1 cellular context compared by ENCODE assay signal in the genomic region with DNA sequence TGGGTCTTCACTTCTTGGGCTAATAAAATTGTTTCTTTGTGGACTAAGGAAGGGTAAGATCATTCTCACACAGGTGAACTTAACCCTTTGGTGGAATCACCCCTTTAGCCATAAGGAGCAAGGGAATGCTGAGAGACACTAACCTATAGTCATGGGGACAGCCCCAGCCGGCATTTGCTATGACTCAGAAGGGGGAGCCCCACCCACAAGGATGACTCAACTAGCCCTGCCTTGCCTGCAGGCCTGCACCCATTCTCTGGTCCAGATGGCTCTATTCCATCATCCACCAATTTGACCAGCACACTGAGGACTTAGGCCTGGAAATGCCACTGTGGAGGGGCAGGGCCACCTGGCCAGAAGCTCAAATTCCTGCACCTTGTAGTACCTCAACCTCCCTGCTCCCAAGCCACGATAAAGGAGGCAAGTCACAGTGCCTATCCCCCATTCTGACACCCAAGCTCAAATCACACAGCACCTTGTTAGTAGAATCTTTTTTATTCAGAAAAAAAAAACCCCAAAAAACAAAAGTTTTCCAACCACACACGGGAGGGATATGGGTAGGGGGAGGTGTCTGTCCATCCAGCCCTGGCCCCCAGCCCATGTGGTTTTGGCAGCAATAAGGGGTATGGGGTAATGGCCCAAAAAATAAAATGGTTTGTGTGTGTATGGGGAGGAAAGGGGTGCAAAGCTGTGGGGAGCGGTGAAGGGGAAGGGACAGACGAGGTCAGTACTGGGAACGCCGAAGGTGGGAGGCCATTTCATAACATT.
TF ChIP-seq lines count a peak whose summit lies in the region.

No MANE protein-coding gene starts in this region.

TF ChIP-seq in K562, 482 proteins besides CTCF, POLR2A, EP300 and RAD21 (continued from another document and continues in another):
- TF ChIP-seq DNMT1 (IDR thresholded peaks at IDR 0.05) = no peak
- no peak for TF ChIP-seq RFX5 (IDR thresholded peaks at IDR 0.05; ENCODE audit: low read depth, low read length)
- TF ChIP-seq ILK (tag; IDR thresholded peaks at IDR 0.05; ENCODE audit: borderline replicate concordance, low read depth) = no peak
- TF ChIP-seq ZBTB1 (CRISPR knock-in tag; IDR thresholded peaks at IDR 0.05; ENCODE audit: borderline replicate concordance, low read depth) = no peak
- no peak for TF ChIP-seq GABPB1 (CRISPR knock-in tag; IDR thresholded peaks at IDR 0.05)
- TF ChIP-seq CHAMP1 (IDR thresholded peaks at IDR 0.05) = no peak
- TF ChIP-seq CTCFL (IDR thresholded peaks at IDR 0.05; ENCODE audit: borderline replicate concordance, insufficient read depth, low read depth, low read length, poor library complexity, severe bottlenecking) = no peak
- TF ChIP-seq SMARCB1 (IDR thresholded peaks at IDR 0.05; ENCODE audit: insufficient read length, low read depth) = no peak
- no peak for TF ChIP-seq THRA (IDR thresholded peaks at IDR 0.05)
- peak; percentile 10; the same call in 1 of the 2 replicates for TF ChIP-seq CEBPG (CRISPR knock-in tag; IDR thresholded peaks at IDR 0.05)
- TF ChIP-seq CEBPG (tag; conservative IDR thresholded peaks at IDR 0.05 in 1 of 2, IDR thresholded peaks at IDR 0.05 in 1 of 2) = no peak
- no peak for TF ChIP-seq NFE2L1 (tag; IDR thresholded peaks at IDR 0.05; ENCODE audit: borderline replicate concordance, low read depth)
- no peak for TF ChIP-seq RBM39 (optimal IDR thresholded peaks at IDR 0.05; ENCODE audit: low read depth, low read length)
- TF ChIP-seq MAZ (CRISPR knock-in tag; conservative IDR thresholded peaks at IDR 0.05 in 1 of 2, IDR thresholded peaks at IDR 0.05 in 1 of 2) = no peak; a peak in 1 of 4 replicates
- 0 out of 4 replicates have a peak, but pooled peaks of 1 of the 2 experiments have one; percentile 19 for TF ChIP-seq MLLT1 (IDR thresholded peaks at IDR 0.05)
- TF ChIP-seq, protein P1, sequence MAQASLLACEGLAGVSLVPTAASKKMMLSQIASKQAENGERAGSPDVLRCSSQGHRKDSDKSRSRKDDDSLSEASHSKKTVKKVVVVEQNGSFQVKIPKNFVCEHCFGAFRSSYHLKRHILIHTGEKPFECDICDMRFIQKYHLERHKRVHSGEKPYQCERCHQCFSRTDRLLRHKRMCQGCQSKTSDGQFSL (CRISPR knock-in tag; IDR thresholded peaks at IDR 0.05) = no peak
- TF ChIP-seq, protein P1 (tag; IDR thresholded peaks at IDR 0.05) = no peak
- TF ChIP-seq MAFG (tag; conservative IDR thresholded peaks at IDR 0.05) = no peak
- TF ChIP-seq NFIX (CRISPR knock-in tag; IDR thresholded peaks at IDR 0.05; ENCODE audit: low read depth) = no peak
- TF ChIP-seq ZNF707 (CRISPR knock-in tag; conservative IDR thresholded peaks at IDR 0.05) = no peak
- TF ChIP-seq MTA3 (IDR thresholded peaks at IDR 0.05; ENCODE audit: borderline replicate concordance) = no peak
- TF ChIP-seq RERE (CRISPR knock-in tag; IDR thresholded peaks at IDR 0.05; ENCODE audit: borderline replicate concordance) = no peak
- no peak for TF ChIP-seq MCM5 (IDR thresholded peaks at IDR 0.05; ENCODE audit: low read depth)
- TF ChIP-seq TSC22D4 (tag; IDR thresholded peaks at IDR 0.05) = no peak
- TF ChIP-seq ZNF121 (CRISPR knock-in tag; conservative IDR thresholded peaks at IDR 0.05) = no peak
- TF ChIP-seq ZNF140 (CRISPR knock-in tag; IDR thresholded peaks at IDR 0.05) = no peak
- no peak for TF ChIP-seq CHD1 (IDR thresholded peaks at IDR 0.05; ENCODE audit: low read length)
- TF ChIP-seq ZBTB43 (CRISPR knock-in tag; IDR thresholded peaks at IDR 0.05) = no peak
- no peak for TF ChIP-seq ZNF311 (CRISPR knock-in tag; IDR thresholded peaks at IDR 0.05)
- TF ChIP-seq, protein P2, sequence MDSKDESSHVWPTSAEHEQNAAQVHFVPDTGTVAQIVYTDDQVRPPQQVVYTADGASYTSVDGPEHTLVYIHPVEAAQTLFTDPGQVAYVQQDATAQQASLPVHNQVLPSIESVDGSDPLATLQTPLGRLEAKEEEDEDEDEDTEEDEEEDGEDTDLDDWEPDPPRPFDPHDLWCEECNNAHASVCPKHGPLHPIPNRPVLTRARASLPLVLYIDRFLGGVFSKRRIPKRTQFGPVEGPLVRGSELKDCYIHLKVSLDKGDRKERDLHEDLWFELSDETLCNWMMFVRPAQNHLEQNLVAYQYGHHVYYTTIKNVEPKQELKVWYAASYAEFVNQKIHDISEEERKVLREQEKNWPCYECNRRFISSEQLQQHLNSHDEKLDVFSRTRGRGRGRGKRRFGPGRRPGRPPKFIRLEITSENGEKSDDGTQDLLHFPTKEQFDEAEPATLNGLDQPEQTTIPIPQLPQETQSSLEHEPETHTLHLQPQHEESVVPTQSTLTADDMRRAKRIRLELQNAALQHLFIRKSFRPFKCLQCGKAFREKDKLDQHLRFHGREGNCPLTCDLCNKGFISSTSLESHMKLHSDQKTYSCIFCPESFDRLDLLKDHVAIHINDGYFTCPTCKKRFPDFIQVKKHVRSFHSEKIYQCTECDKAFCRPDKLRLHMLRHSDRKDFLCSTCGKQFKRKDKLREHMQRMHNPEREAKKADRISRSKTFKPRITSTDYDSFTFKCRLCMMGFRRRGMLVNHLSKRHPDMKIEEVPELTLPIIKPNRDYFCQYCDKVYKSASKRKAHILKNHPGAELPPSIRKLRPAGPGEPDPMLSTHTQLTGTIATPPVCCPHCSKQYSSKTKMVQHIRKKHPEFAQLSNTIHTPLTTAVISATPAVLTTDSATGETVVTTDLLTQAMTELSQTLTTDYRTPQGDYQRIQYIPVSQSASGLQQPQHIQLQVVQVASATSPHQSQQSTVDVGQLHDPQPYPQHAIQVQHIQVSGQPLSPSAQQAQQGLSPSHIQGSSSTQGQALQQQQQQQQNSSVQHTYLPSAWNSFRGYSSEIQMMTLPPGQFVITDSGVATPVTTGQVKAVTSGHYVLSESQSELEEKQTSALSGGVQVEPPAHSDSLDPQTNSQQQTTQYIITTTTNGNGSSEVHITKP (IDR thresholded peaks at IDR 0.05; ENCODE audit: partially characterized antibody) = no peak
- no peak for TF ChIP-seq BDP1 (IDR thresholded peaks at IDR 0.05; ENCODE audit: insufficient read depth, insufficient read length)
- TF ChIP-seq ZNF232 (CRISPR knock-in tag; IDR thresholded peaks at IDR 0.05) = no peak
- TF ChIP-seq ZNF134 (CRISPR knock-in tag; conservative IDR thresholded peaks at IDR 0.05) = no peak
- TF ChIP-seq TCF7 (IDR thresholded peaks at IDR 0.05; ENCODE audit: borderline replicate concordance) = no peak
- no peak for TF ChIP-seq ZEB2 (IDR thresholded peaks at IDR 0.05)
- no peak for TF ChIP-seq CHD2 (IDR thresholded peaks at IDR 0.05; ENCODE audit: low read depth, low read length)
